13 cellular contexts compared by ENCODE assay signal in the genomic region with DNA sequence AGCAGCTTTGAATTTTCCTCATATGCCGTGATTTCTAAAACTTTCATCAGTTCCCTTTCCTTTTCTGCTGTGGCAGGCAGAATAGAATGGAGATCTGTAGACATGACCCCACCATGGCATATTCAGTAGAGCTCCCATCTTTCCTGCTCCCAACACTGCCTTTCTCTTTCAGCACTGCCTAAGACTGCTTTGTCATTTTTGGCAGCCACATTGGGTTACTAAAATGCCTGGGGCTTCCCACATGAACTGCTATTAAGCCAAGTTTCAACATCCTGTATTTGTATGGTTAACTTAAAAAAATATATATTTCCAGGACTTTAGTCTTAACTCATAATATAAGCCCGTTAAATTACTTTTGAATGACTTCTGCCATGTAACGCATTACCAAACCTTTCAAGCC.
DNase-seq lines count a peak whose midpoint lies in the region; ATAC-seq and TF ChIP-seq lines count a peak whose summit lies in the region.
"Had no signal": no experiment of that assay in that cellular context is flagged by ENCODE, and none has a peak within 500 bp of the region (broad histone marks: within the 10 kb centered on the region; RNA-seq: fewer than 3 reads in every experiment).

No MANE protein-coding gene starts in this region.

- H3F3A ChIP-seq in smooth muscle cell (ENCODE audit: low read depth) = no peaks in the 10 kb centered on the region

- no peaks in the 10 kb centered on the region for H3K79me2 ChIP-seq in smooth muscle cell (ENCODE audit: low read depth)

- H3K27me3 Mint-ChIP-seq in activated T-cell treated with anti-CD3 and anti-CD28 coated beads, Interleukin-2, amount 50 U/mL, for 72 hours (ENCODE audit: low read depth) = no peaks in the 10 kb centered on the region
- peaks cover 4% of the 10 kb centered on the region for H3K27me3 Mint-ChIP-seq in activated CD8-positive, alpha-beta T cell treated with anti-CD3 and anti-CD28 coated beads for 36 hours
- H3K27me3 Mint-ChIP-seq in dendritic cell treated with granulocyte-macrophage colony-stimulating factor and Interleukin-4, amounts not matched to agents 40 ng/mL and 50 ng/mL, for 4 days = no peaks in the 10 kb centered on the region
- H3K27me3 Mint-ChIP-seq: activated CD4-positive, alpha-beta T cell treated with anti-CD3 and anti-CD28 coated beads for 36 hours had no signal

- no peaks in the 10 kb centered on the region for H3K9me3 Mint-ChIP-seq in activated T-cell treated with anti-CD3 and anti-CD28 coated beads, Interleukin-2, amount 50 U/mL, for 72 hours
- no peaks in the 10 kb centered on the region for H3K9me3 Mint-ChIP-seq in activated CD8-positive, alpha-beta T cell treated with anti-CD3 and anti-CD28 coated beads for 36 hours
- peaks cover 19% of the 10 kb centered on the region for H3K9me3 Mint-ChIP-seq in dendritic cell treated with granulocyte-macrophage colony-stimulating factor and Interleukin-4, amounts not matched to agents 40 ng/mL and 50 ng/mL, for 4 days
- H3K9me3 Mint-ChIP-seq in stimulated activated effector memory CD8-positive, alpha-beta T cell treated with anti-CD3 and anti-CD28 coated beads, Interleukin-12 subunit alpha, Interleukin-12 subunit beta, amount 100 ng/mL, for 72 hours = no peaks in the 10 kb centered on the region

- H3K4me3 ChIP-seq in smooth muscle cell (no peak overlapping the region), lower lobe of right lung (no peak overlapping the region)
- H3K4me3 ChIP-seq: colonic mucosa, esophagus squamous epithelium, prostate gland had no signal

- intact Hi-C loops in activated CD8-positive, alpha-beta T cell treated with anti-CD3 and anti-CD28 coated beads for 36 hours (cut with micrococcal nuclease) = loop anchor here (5.0 to 10.0 kb wide), 3 partner anchors 96 to 1023 kb away; partner anchors contain the start of genes BLZF1 and NME7
- intact Hi-C loops in dendritic cell treated with granulocyte-macrophage colony-stimulating factor and Interleukin-4, amounts not matched to agents 40 ng/mL and 50 ng/mL, for 4 days (cut with micrococcal nuclease) = loop anchor here (5.0 to 10.0 kb wide), 2 partner anchors 773 to 1006 kb away; no protein-coding TSS in a partner anchor
- intact Hi-C loops in lower lobe of right lung (cut with DNase I) = no loop called here

- no peak for DNase-seq in activated T-cell treated with anti-CD3 and anti-CD28 coated beads, Interleukin-2, amount 50 U/mL, for 72 hours
- no peak for DNase-seq in activated T-cell treated with anti-CD3 and anti-CD28 coated beads for 4 hours
- DNase-seq in activated CD8-positive, alpha-beta T cell treated with anti-CD3 and anti-CD28 coated beads for 36 hours = no peak
- DNase-seq in stimulated activated effector memory CD8-positive, alpha-beta T cell treated with anti-CD3 and anti-CD28 coated beads, Interleukin-12 subunit alpha, Interleukin-12 subunit beta, amount 100 ng/mL, for 72 hours (ENCODE audit: low spot score in 2 of 2) = no peak
- no peak for DNase-seq in GF-D8 (lab: John Stamatoyannopoulos, UW)
- no peak for DNase-seq in smooth muscle cell (lab: John Stamatoyannopoulos, UW; ENCODE audit: unreplicated experiment)
- DNase-seq in lower lobe of right lung = no peak
- DNase-seq: activated CD4-positive, alpha-beta T cell treated with anti-CD3 and anti-CD28 coated beads for 36 hours; colonic mucosa; esophagus squamous epithelium; KBM-7 had no signal

- peak overlapping the region; percentile 57 to 60 for H3K4me3 Mint-ChIP-seq in activated T-cell treated with anti-CD3 and anti-CD28 coated beads, Interleukin-2, amount 50 U/mL, for 72 hours
- H3K4me3 Mint-ChIP-seq in activated CD8-positive, alpha-beta T cell treated with anti-CD3 and anti-CD28 coated beads for 36 hours = no peak overlapping the region
- H3K4me3 Mint-ChIP-seq in dendritic cell treated with granulocyte-macrophage colony-stimulating factor and Interleukin-4, amounts not matched to agents 40 ng/mL and 50 ng/mL, for 4 days = no peak overlapping the region
- H3K4me3 Mint-ChIP-seq in stimulated activated effector memory CD8-positive, alpha-beta T cell treated with anti-CD3 and anti-CD28 coated beads, Interleukin-12 subunit alpha, Interleukin-12 subunit beta, amount 100 ng/mL, for 72 hours = peak overlapping the region; percentile 18
- H3K4me3 Mint-ChIP-seq: activated CD4-positive, alpha-beta T cell treated with anti-CD3 and anti-CD28 coated beads for 36 hours had no signal

- 91% methylated on average over 3 of the region's 3 CpGs for WGBS in smooth muscle cell (ENCODE audit: low lambda C conversion rate)

- H3K4me2 ChIP-seq in smooth muscle cell = no peak overlapping the region

- peak overlapping the region; percentile 27 for H3K27ac Mint-ChIP-seq in activated T-cell treated with anti-CD3 and anti-CD28 coated beads, Interleukin-2, amount 50 U/mL, for 72 hours
- peak overlapping the region; percentile 25 for H3K27ac Mint-ChIP-seq in activated CD8-positive, alpha-beta T cell treated with anti-CD3 and anti-CD28 coated beads for 36 hours
- H3K27ac Mint-ChIP-seq in dendritic cell treated with granulocyte-macrophage colony-stimulating factor and Interleukin-4, amounts not matched to agents 40 ng/mL and 50 ng/mL, for 4 days = peak overlapping the region; percentile 78
- H3K27ac Mint-ChIP-seq in stimulated activated effector memory CD8-positive, alpha-beta T cell treated with anti-CD3 and anti-CD28 coated beads, Interleukin-12 subunit alpha, Interleukin-12 subunit beta, amount 100 ng/mL, for 72 hours = no peak overlapping the region
- H3K27ac Mint-ChIP-seq: activated CD4-positive, alpha-beta T cell treated with anti-CD3 and anti-CD28 coated beads for 36 hours had no signal

- no peak for TF ChIP-seq CTCF in activated CD8-positive, alpha-beta T cell treated with anti-CD3 and anti-CD28 coated beads for 36 hours (IDR thresholded peaks at IDR 0.05)
- TF ChIP-seq CTCF in smooth muscle cell (IDR thresholded peaks at IDR 0.05; ENCODE audit: borderline replicate concordance, insufficient read depth, poor library complexity, severe bottlenecking) = no peak
- no peak for TF ChIP-seq CTCF in lower lobe of right lung (IDR thresholded peaks at IDR 0.05)

- no peak for ATAC-seq in activated T-cell treated with anti-CD3 and anti-CD28 coated beads, Interleukin-2, amount 50 U/mL, for 72 hours (replicated peaks in 1 of 2)
- no peak for ATAC-seq in activated CD8-positive, alpha-beta T cell treated with anti-CD3 and anti-CD28 coated beads for 36 hours
- ATAC-seq in stimulated activated effector memory CD8-positive, alpha-beta T cell treated with anti-CD3 and anti-CD28 coated beads, Interleukin-12 subunit alpha, Interleukin-12 subunit beta, amount 100 ng/mL, for 72 hours = peak; percentile 35
- no peak for ATAC-seq in lower lobe of right lung

- H3K36me3 ChIP-seq in smooth muscle cell (ENCODE audit: low read depth) (no peaks in the 10 kb centered on the region), lower lobe of right lung (no peaks in the 10 kb centered on the region)
- H3K36me3 ChIP-seq: colonic mucosa, esophagus squamous epithelium, prostate gland had no signal

- POLR2A ChIA-PET in activated CD8-positive, alpha-beta T cell treated with anti-CD3 and anti-CD28 coated beads for 36 hours (lab: Charles Lee) = interaction anchor here (1.1 to 1.7 kb wide), 3 partner anchors 11 to 80 kb away, joined by 3 read pairs; no protein-coding TSS in a partner anchor

- H3K27me3 ChIP-seq in smooth muscle cell (ENCODE audit: low read depth) (no peaks in the 10 kb centered on the region), lower lobe of right lung (ENCODE audit: low read depth) (no peaks in the 10 kb centered on the region)
- H3K27me3 ChIP-seq: colonic mucosa, esophagus squamous epithelium had no signal

- no peaks in the 10 kb centered on the region for H4K20me1 ChIP-seq in smooth muscle cell (ENCODE audit: low read depth)

- H3K4me1 ChIP-seq in smooth muscle cell (ENCODE audit: low read depth) (no peaks in the 10 kb centered on the region), lower lobe of right lung (peaks cover 10% of the 10 kb centered on the region)
- H3K4me1 ChIP-seq: colonic mucosa, prostate gland had no signal

- H2AFZ ChIP-seq in smooth muscle cell (ENCODE audit: low read depth) = no peak overlapping the region

- CTCF ChIA-PET in activated CD8-positive, alpha-beta T cell treated with anti-CD3 and anti-CD28 coated beads for 36 hours (lab: Charles Lee) = interaction anchor here (0.8 to 3.4 kb wide), 25 partner anchors 11 to 1007 kb away, joined by 3 to 75 read pairs (median 14); no protein-coding TSS in a partner anchor

- H3K4me1 Mint-ChIP-seq in activated T-cell treated with anti-CD3 and anti-CD28 coated beads, Interleukin-2, amount 50 U/mL, for 72 hours (ENCODE audit: low read depth) = peaks cover 42% of the 10 kb centered on the region
- peaks cover 32% of the 10 kb centered on the region for H3K4me1 Mint-ChIP-seq in activated CD8-positive, alpha-beta T cell treated with anti-CD3 and anti-CD28 coated beads for 36 hours (ENCODE audit: low read depth)
- peaks cover 28% of the 10 kb centered on the region for H3K4me1 Mint-ChIP-seq in dendritic cell treated with granulocyte-macrophage colony-stimulating factor and Interleukin-4, amounts not matched to agents 40 ng/mL and 50 ng/mL, for 4 days (ENCODE audit: low read depth)
- H3K4me1 Mint-ChIP-seq in stimulated activated effector memory CD8-positive, alpha-beta T cell treated with anti-CD3 and anti-CD28 coated beads, Interleukin-12 subunit alpha, Interleukin-12 subunit beta, amount 100 ng/mL, for 72 hours = peaks cover 59% of the 10 kb centered on the region

- H3K9me3 ChIP-seq in smooth muscle cell (replicated peaks; ENCODE audit: low read depth) (no peaks in the 10 kb centered on the region), lower lobe of right lung (no peaks in the 10 kb centered on the region)
- H3K9me3 ChIP-seq: colonic mucosa, esophagus squamous epithelium, prostate gland had no signal

- H3K9ac ChIP-seq in smooth muscle cell (ENCODE audit: low read depth) = no peak overlapping the region

- H3K36me3 Mint-ChIP-seq in activated T-cell treated with anti-CD3 and anti-CD28 coated beads, Interleukin-2, amount 50 U/mL, for 72 hours (ENCODE audit: insufficient read depth in 2 of 2) = peaks cover 0 to under 1% of the 10 kb centered on the region in 2 donors
- H3K36me3 Mint-ChIP-seq in activated CD8-positive, alpha-beta T cell treated with anti-CD3 and anti-CD28 coated beads for 36 hours (ENCODE audit: low read depth) = no peaks in the 10 kb centered on the region
- peaks cover 7% of the 10 kb centered on the region for H3K36me3 Mint-ChIP-seq in dendritic cell treated with granulocyte-macrophage colony-stimulating factor and Interleukin-4, amounts not matched to agents 40 ng/mL and 50 ng/mL, for 4 days (ENCODE audit: low read depth)
- H3K36me3 Mint-ChIP-seq in stimulated activated effector memory CD8-positive, alpha-beta T cell treated with anti-CD3 and anti-CD28 coated beads, Interleukin-12 subunit alpha, Interleukin-12 subunit beta, amount 100 ng/mL, for 72 hours = peaks cover 6% of the 10 kb centered on the region

- H3K27ac ChIP-seq in smooth muscle cell (ENCODE audit: low read depth) = no peak overlapping the region
- no peak overlapping the region for H3K27ac ChIP-seq in lower lobe of right lung
- H3K27ac ChIP-seq: colonic mucosa, prostate gland had no signal

Comparison
In these comparisons a context has a peak if more than half of its experiments do, and no peak if none do; other contexts are left out.
1. H3K4me3 Mint-ChIP-seq: peak in activated T-cell treated with anti-CD3 and anti-CD28 coated beads, Interleukin-2, amount 50 U/mL, for 72 hours (2 of 2) and stimulated activated effector memory CD8-positive, alpha-beta T cell treated with anti-CD3 and anti-CD28 coated beads, Interleukin-12 subunit alpha, Interleukin-12 subunit beta, amount 100 ng/mL, for 72 hours (single experiment); none in activated CD8-positive, alpha-beta T cell treated with anti-CD3 and anti-CD28 coated beads for 36 hours (single experiment) and dendritic cell treated with granulocyte-macrophage colony-stimulating factor and Interleukin-4, amounts not matched to agents 40 ng/mL and 50 ng/mL, for 4 days (single experiment).